In the genomic region with DNA sequence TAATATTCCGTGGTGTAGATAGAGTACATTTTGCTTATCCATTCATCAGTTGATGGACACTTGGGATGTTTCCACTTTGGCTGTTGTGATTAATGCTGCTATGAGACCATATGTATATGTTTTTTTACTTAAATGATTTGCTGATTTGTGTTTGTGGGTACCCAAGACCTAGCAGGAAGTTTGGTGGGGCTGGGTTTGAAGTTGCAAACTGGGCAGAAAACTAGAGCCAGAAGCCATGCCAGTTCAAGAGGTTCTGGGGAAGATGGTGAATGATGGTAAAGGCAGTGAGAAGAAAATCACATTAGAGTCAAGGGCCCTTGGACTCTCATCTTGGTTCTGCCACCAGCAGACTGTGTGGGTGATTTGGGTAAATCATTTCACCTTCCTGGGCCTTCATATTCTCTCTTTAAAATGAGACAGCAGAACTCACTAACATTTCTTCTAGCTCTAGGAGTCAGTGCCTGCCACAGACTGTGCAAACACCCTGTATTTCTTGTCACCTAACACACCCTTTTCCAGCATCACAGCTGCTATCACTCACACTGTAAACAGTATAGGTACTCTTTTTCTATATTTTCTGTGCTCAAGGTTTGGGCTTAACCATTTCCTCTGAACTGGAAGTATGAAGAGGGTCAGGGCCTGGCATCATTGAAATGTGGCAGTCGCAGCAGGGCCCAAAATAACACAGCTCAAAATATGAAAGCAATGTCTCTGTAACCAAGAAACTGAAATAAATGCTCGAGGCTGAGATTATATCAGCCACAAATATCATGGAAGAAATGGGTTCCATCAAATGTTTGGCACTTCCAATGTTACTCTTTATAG, we compare ENCODE assay signal across 1 cellular context.
TF ChIP-seq lines count a peak whose summit lies in the region.

No MANE protein-coding gene starts in this region.

TF ChIP-seq in GM23338, 12 proteins besides CTCF, POLR2A, EP300 and RAD21:
- TF ChIP-seq CREB1 (CRISPR knock-in tag; IDR thresholded peaks at IDR 0.05; ENCODE audit: low read depth) (no peak), EZH2 (IDR thresholded peaks at IDR 0.05; ENCODE audit: low read depth, unreplicated experiment) (no peak), EZH2phosphoT487 (IDR thresholded peaks at IDR 0.05; ENCODE audit: unreplicated experiment) (no peak), ZNF331 (CRISPR knock-in tag; IDR thresholded peaks at IDR 0.05; ENCODE audit: low read depth) (no peak), NANOG (IDR thresholded peaks at IDR 0.05; ENCODE audit: borderline replicate concordance) (no peak), ZNF114 (CRISPR knock-in tag; IDR thresholded peaks at IDR 0.05) (no peak)
- TF ChIP-seq, protein P1, sequence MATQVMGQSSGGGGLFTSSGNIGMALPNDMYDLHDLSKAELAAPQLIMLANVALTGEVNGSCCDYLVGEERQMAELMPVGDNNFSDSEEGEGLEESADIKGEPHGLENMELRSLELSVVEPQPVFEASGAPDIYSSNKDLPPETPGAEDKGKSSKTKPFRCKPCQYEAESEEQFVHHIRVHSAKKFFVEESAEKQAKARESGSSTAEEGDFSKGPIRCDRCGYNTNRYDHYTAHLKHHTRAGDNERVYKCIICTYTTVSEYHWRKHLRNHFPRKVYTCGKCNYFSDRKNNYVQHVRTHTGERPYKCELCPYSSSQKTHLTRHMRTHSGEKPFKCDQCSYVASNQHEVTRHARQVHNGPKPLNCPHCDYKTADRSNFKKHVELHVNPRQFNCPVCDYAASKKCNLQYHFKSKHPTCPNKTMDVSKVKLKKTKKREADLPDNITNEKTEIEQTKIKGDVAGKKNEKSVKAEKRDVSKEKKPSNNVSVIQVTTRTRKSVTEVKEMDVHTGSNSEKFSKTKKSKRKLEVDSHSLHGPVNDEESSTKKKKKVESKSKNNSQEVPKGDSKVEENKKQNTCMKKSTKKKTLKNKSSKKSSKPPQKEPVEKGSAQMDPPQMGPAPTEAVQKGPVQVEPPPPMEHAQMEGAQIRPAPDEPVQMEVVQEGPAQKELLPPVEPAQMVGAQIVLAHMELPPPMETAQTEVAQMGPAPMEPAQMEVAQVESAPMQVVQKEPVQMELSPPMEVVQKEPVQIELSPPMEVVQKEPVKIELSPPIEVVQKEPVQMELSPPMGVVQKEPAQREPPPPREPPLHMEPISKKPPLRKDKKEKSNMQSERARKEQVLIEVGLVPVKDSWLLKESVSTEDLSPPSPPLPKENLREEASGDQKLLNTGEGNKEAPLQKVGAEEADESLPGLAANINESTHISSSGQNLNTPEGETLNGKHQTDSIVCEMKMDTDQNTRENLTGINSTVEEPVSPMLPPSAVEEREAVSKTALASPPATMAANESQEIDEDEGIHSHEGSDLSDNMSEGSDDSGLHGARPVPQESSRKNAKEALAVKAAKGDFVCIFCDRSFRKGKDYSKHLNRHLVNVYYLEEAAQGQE (IDR thresholded peaks at IDR 0.05; ENCODE audit: unreplicated experiment) = no peak
- TF ChIP-seq, protein P2, sequence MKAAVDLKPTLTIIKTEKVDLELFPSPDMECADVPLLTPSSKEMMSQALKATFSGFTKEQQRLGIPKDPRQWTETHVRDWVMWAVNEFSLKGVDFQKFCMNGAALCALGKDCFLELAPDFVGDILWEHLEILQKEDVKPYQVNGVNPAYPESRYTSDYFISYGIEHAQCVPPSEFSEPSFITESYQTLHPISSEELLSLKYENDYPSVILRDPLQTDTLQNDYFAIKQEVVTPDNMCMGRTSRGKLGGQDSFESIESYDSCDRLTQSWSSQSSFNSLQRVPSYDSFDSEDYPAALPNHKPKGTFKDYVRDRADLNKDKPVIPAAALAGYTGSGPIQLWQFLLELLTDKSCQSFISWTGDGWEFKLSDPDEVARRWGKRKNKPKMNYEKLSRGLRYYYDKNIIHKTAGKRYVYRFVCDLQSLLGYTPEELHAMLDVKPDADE (IDR thresholded peaks at IDR 0.05) = no peak
